In the genomic region with DNA sequence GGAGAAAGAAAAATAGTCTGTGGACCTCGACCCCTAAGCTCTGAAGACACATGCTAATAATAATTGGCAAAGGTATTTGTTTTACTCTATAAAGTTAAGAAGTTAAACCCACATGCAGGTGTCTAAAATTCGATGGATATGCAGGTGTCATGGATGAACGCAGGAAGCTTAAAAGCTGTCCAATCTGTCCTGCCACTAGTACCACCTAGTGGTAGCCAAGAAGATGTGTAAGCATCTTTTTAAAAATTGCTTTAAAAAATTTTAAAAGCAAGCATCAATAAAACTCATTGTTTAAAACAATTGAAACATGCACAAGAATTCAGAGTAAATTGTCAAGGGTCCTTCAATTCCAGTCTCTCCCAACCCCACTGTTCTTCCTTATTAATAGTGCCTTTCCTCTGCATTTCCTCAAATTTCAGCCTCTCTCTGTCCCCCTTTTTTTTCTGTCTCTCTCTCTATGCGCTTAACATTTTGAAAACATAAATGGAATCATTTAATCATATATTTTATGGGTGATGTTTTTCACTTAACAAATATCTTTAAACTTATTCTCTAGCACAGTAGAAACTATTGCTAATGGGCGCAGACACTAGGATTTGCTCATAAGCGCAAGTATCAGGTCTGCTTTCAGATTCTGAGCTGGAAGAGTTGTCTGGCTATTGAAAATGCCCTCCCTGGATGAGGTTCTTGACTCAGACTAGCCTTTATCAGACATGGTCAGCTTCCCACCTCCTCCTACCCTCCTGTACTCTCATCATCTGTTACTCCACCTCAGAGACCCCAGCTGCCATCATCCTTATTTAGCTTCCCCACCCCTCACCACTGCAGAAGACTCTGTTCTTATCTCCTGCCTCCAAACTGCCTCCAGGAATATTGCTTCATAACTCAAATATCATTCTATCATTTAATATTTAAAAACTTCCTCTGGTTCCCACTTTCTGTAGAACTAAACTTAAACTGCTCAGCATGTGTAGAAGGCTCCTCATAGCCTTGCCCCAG, we compare ENCODE assay signal across 8 cellular contexts.
DNase-seq lines count a peak whose midpoint lies in the region; ATAC-seq and TF ChIP-seq lines count a peak whose summit lies in the region.

No MANE protein-coding gene starts in this region.

- H3K4me3 ChIP-seq in SU-DHL-6 (ENCODE audit: insufficient read depth, low read length, poor library complexity, severe bottlenecking) = no peak overlapping the region

- no peak overlapping the region for H3K4me2 ChIP-seq in SU-DHL-6 (ENCODE audit: low read depth, low read length, poor library complexity, severe bottlenecking)

- no peak overlapping the region for H2AFZ ChIP-seq in SU-DHL-6 (ENCODE audit: low read depth, low read length, severe bottlenecking)

- no peak for ATAC-seq in HG03139 (IDR thresholded peaks at IDR 0.05; ENCODE audit: unreplicated experiment)
- ATAC-seq in HG03025 (IDR thresholded peaks at IDR 0.05; ENCODE audit: low FRiP score, unreplicated experiment) = no peak

- no peak overlapping the region for H3K9ac ChIP-seq in SU-DHL-6 (ENCODE audit: low read length)

- no peaks in the 10 kb centered on the region for H3F3A ChIP-seq in SU-DHL-6 (ENCODE audit: insufficient read depth)

- H3K9me3 ChIP-seq in SU-DHL-6 (ENCODE audit: insufficient read depth, low read length) = no peaks in the 10 kb centered on the region

- peak; percentile 15 for DNase-seq in stimulated activated CD4-positive, alpha-beta T cell treated with anti-CD3 and anti-CD28 coated beads, Interleukin-4, amount 100 ng/mL, for 24 hours
- no peak for DNase-seq in stimulated activated CD4-positive, alpha-beta T cell treated with anti-CD3 and anti-CD28 coated beads, Interleukin-12 subunit alpha, Interleukin-12 subunit beta, amount 100 ng/mL, for 4 hours
- DNase-seq in HuH-7.5 (ENCODE audit: low spot score) (peak; percentile 31), fibroblast of gingiva (ENCODE audit: low read depth) (peak; percentile 34), retina (peak; percentile 23)

- TF ChIP-seq CTCF in SU-DHL-6 (IDR thresholded peaks at IDR 0.05; ENCODE audit: insufficient read depth, low read length, poor library complexity, severe bottlenecking) = peak; percentile 59

- H4K20me1 ChIP-seq in SU-DHL-6 (ENCODE audit: low read depth, low read length) = no peaks in the 10 kb centered on the region

- H3K79me2 ChIP-seq in SU-DHL-6 (ENCODE audit: insufficient read depth, low read length) = no peaks in the 10 kb centered on the region

- no peaks in the 10 kb centered on the region for H3K9me2 ChIP-seq in SU-DHL-6 (replicated peaks; ENCODE audit: insufficient read depth, low read length)

- H3K27ac ChIP-seq in SU-DHL-6 (ENCODE audit: low read depth, low read length) = no peak overlapping the region

- no peaks in the 10 kb centered on the region for H3K36me3 ChIP-seq in SU-DHL-6 (ENCODE audit: low read length)

- H3K27me3 ChIP-seq in SU-DHL-6 (ENCODE audit: low read length) = no peaks in the 10 kb centered on the region
